In genomic region chrX:100447563-100448397, GRCh38 we compare ENCODE assay signal across 8 cellular contexts. TPM values are rescaled to one million over a fixed set of nuclear protein-coding genes. Genes with fewer than 3 reads are reported as not detected.
DNase-seq lines count a peak whose midpoint lies in the region; ATAC-seq, FAIRE-seq and TF ChIP-seq lines count a peak whose summit lies in the region.

No MANE protein-coding gene starts in this region.

- no peak overlapping the region for H2AFZ ChIP-seq in K562 (ENCODE audit: low read depth, low read length)

- H3K4me1 ChIP-seq in Caco-2 (no peaks in the 10 kb centered on the region), K562 (replicated peaks in 1 of 2; ENCODE audit: control insufficient read depth in 2 of 2, insufficient read depth in 2 of 2, low read length in 2 of 2) (no peaks in the 10 kb centered on the region)

- TF ChIP-seq EP300 in K562 (IDR thresholded peaks at IDR 0.05; ENCODE audit: low read length), result no peak

- FAIRE-seq in K562 (lab: Jason Lieb, UNC), result no peak

- TF ChIP-seq POLR2A in K562 (conservative IDR thresholded peaks at IDR 0.05), result no peak

- ATAC-seq in K562, result peak; percentile 71
- ATAC-seq in HG03025 (IDR thresholded peaks at IDR 0.05; ENCODE audit: low FRiP score, unreplicated experiment), result no peak

- no peaks in the 10 kb centered on the region for H4K20me1 ChIP-seq in K562 (replicated peaks; ENCODE audit: control insufficient read depth, insufficient read depth, low read length)

- no peaks in the 10 kb centered on the region for H3K9me1 ChIP-seq in K562 (ENCODE audit: control insufficient read depth, insufficient read depth, low read length)

- H3K36me3 ChIP-seq in Caco-2 (ENCODE audit: control insufficient read depth, insufficient read depth, low read length) (no peaks in the 10 kb centered on the region), K562 (ENCODE audit: control insufficient read depth, insufficient read depth, low read length) (no peaks in the 10 kb centered on the region)

- no peaks in the 10 kb centered on the region for H3K4me1 Mint-ChIP-seq in Caco-2 (ENCODE audit: low read depth, unreplicated experiment)

- peak overlapping the region; percentile 63 for H3K4me3 Mint-ChIP-seq in Caco-2 (ENCODE audit: unreplicated experiment)

- H3K27me3 ChIP-seq in Caco-2 (replicated peaks; ENCODE audit: control insufficient read depth, insufficient read depth, low read length) (no peaks in the 10 kb centered on the region), K562 (ENCODE audit: control insufficient read depth in 2 of 2, insufficient read depth in 2 of 2, low read length in 2 of 2) (no peaks in the 10 kb centered on the region)

- peak; percentile 45 to 49 for DNase-seq in Caco-2
- peak; percentile 18 for DNase-seq in GM19238 (ENCODE audit: insufficient read length, low spot score)
- DNase-seq in NCI-H1694 (lab: John Stamatoyannopoulos, UW), result peak; percentile 36
- DNase-seq in K562 (ENCODE audit: extremely low read depth in 1 of 4, low spot score in 3 of 4), result peak; percentile 8 to 62 (median 52)
- peak; percentile 0 to 12 for DNase-seq in stimulated activated CD4-positive, alpha-beta T cell treated with anti-CD3 and anti-CD28 coated beads, Interleukin-2, amount 100 ng/mL, for 48 hours
- no peak for DNase-seq in T-helper 1 cell

- no peaks in the 10 kb centered on the region for H3K9me3 Mint-ChIP-seq in Caco-2 (ENCODE audit: unreplicated experiment)

- no peak overlapping the region for H3K27ac ChIP-seq in K562 (ENCODE audit: extremely low read depth, low read depth, low read length)

- H3K36me3 Mint-ChIP-seq in Caco-2 (ENCODE audit: insufficient read depth, unreplicated experiment), result no peaks in the 10 kb centered on the region

- POLR2A ChIA-PET in Caco-2 (lab: Charles Lee) (no interaction called here), K562 (lab: Yijun Ruan, JAX) (no interaction called here)

- TF ChIP-seq CTCF in Caco-2 (IDR thresholded peaks at IDR 0.05; ENCODE audit: insufficient read depth in 1 of 2, low read depth in 1 of 2, low read length in 1 of 2, severe bottlenecking in 1 of 2, unreplicated experiment in 1 of 2) (peak; percentile 66 to 73), K562 (IDR thresholded peaks at IDR 0.05 in 2 of 3, conservative IDR thresholded peaks at IDR 0.05 in 1 of 3; ENCODE audit: insufficient read depth in 2 of 3, low read depth in 1 of 3, low read length in 3 of 3) (peak; percentile 26 to 68 (median 57); a peak in 5 of 6 replicates)

- CTCF ChIA-PET in Caco-2 (lab: Charles Lee) (interaction anchor here (0.6 to 1.5 kb wide), 7 partner anchors 11 to 349 kb away, joined by 3 to 9 read pairs (median 4); partner anchors contain the start of gene TSPAN6), K562 (lab: Yijun Ruan, JAX; ENCODE audit: low intra/inter-chr PET ratio) (interaction anchor here (0.9 kb wide), 1 partner anchor 13 kb away, joined by 4 read pairs; no protein-coding TSS in a partner anchor)

- WGBS in K562 (ENCODE audit: insufficient coverage, low coverage, missing lambda C conversion rate), result 0% methylated on average over 5 of the region's 6 CpGs

- intact Hi-C loops in Caco-2 (cut with micrococcal nuclease; ENCODE audit: unreplicated experiment) (loop anchor here (1.0 kb wide), 1 partner anchor 162 kb away; no protein-coding TSS in a partner anchor), K562 (cut with micrococcal nuclease) (no loop called here)

- no peak overlapping the region for H3K4me2 ChIP-seq in K562 (ENCODE audit: insufficient read depth, low read length)

- no peaks in the 10 kb centered on the region for H3K79me2 ChIP-seq in K562 (ENCODE audit: control insufficient read depth, insufficient read depth, low read length)

- H3K27ac Mint-ChIP-seq in Caco-2 (ENCODE audit: unreplicated experiment), result no peak overlapping the region

- H3K9me3 ChIP-seq in Caco-2 (no peaks in the 10 kb centered on the region), K562 (replicated peaks; ENCODE audit: control insufficient read depth, insufficient read depth, low read depth, low read length) (no peaks in the 10 kb centered on the region), iPS-18c (ENCODE audit: control insufficient read depth, insufficient read depth, low read length) (peaks cover 5% of the 10 kb centered on the region)

- no peak overlapping the region for H3K9ac ChIP-seq in K562 (ENCODE audit: insufficient read depth in 1 of 2, low read depth in 2 of 2, low read length in 2 of 2)

- H3K27me3 Mint-ChIP-seq in Caco-2 (ENCODE audit: insufficient read depth, unreplicated experiment), result peaks cover 2% of the 10 kb centered on the region

- no peak for TF ChIP-seq RAD21 in K562 (CRISPR knock-in tag; conservative IDR thresholded peaks at IDR 0.05 in 1 of 2, IDR thresholded peaks at IDR 0.05 in 1 of 2)

- BruUV-seq in Caco-2 (replicated peaks; lab: Mats Ljungman, UMichigan) (no TSS peak), K562 (replicated peaks; lab: Mats Ljungman, UMichigan) (no TSS peak)

- H3K4me3 ChIP-seq in Caco-2 (ENCODE audit: low read depth, low read length), result no peak overlapping the region
- no peak overlapping the region for H3K4me3 ChIP-seq in K562
- H3K4me3 ChIP-seq in iPS-18c (ENCODE audit: insufficient read depth, low read depth, low read length), result peak overlapping the region; percentile 35; the same call in 1 of the 2 replicates

- in situ Hi-C loops in K562 (cut with MboI), result no loop called here

TF ChIP-seq in K562, 482 proteins besides CTCF, POLR2A, EP300 and RAD21 (continues in another document):
- TF ChIP-seq IFI16 (CRISPR knock-in tag; IDR thresholded peaks at IDR 0.05) (no peak), CREB1 (IDR thresholded peaks at IDR 0.05) (no peak), CREB1 (CRISPR knock-in tag; IDR thresholded peaks at IDR 0.05) (no peak), NR1H2 (CRISPR knock-in tag; IDR thresholded peaks at IDR 0.05) (no peak), CBX2 (IDR thresholded peaks at IDR 0.05; ENCODE audit: insufficient read depth, low read length, poor library complexity, severe bottlenecking) (no peak), RBM22 (IDR thresholded peaks at IDR 0.05; ENCODE audit: low read depth, low read length, poor library complexity, severe bottlenecking) (no peak)

RNA-seq across cellular contexts. Expression of gene PCDH19, which starts 37.7 kb away (rescaled TPM):
- total RNA-seq in Caco-2 (2022), result 0.11 and 0.14 TPM in 2 replicates
- total RNA-seq in K562 (2011; cell fraction: chromatin; rRNA removed; ENCODE audit: low replicate concordance), result not detected in 2 replicates
- total RNA-seq in K562 (2011; cell fraction: nucleolus; rRNA removed), result not detected in 2 replicates
- not detected in 2 replicates for total RNA-seq in K562 (2011; cell fraction: nucleoplasm; rRNA removed)
- not detected in 2 replicates for total RNA-seq in K562 (2014; rRNA removed)
- not detected in 2 replicates for total RNA-seq in K562 (2014; rRNA removed; fragmentation: Illumina TruSeq; extraction: Trizol)
- total RNA-seq in K562 (2015; rRNA removed; fragmentation: Illumina TruSeq; extraction: Trizol), result not detected in 2 replicates
- total RNA-seq in K562 (2021), result not detected in 2 replicates
- not detected in 2 replicates for polyA plus RNA-seq in K562 (2011; rRNA removed)
- not detected in 2 replicates for polyA plus RNA-seq in K562 (2011; cell fraction: cytosol; rRNA removed)
- not detected in 2 replicates for polyA plus RNA-seq in K562 (2011; cell fraction: nucleus; rRNA removed)
- not detected in 2 replicates for polyA plus RNA-seq in K562 (2012)
- not detected in 2 replicates for polyA plus RNA-seq in K562 (2014; fragmentation: Illumina TruSeq; extraction: Trizol)
- polyA plus RNA-seq in K562 (2014; fragmentation: Nextera tagmentation; extraction: Ambion mirVana), result not detected
- polyA plus RNA-seq in K562 (2014; rRNA removed), result not detected in 2 replicates
- not detected in 2 replicates for polyA minus RNA-seq in K562 (2011; rRNA and poly(A)+ RNA removed)
- polyA minus RNA-seq in K562 (2011; cell fraction: cytosol; rRNA and poly(A)+ RNA removed), result not detected in 2 replicates
- not detected in 2 replicates for polyA minus RNA-seq in K562 (2011; cell fraction: nucleus; rRNA and poly(A)+ RNA removed)

Comparison
In these comparisons a context has a peak if more than half of its experiments do, and no peak if none do; other contexts are left out.
1. DNase-seq: peak in Caco-2 (2 of 2), GM19238 (single experiment), NCI-H1694 (single experiment), K562 (4 of 4) and stimulated activated CD4-positive, alpha-beta T cell treated with anti-CD3 and anti-CD28 coated beads, Interleukin-2, amount 100 ng/mL, for 48 hours (2 of 2); none in T-helper 1 cell (0 of 5).